Comparison of ENCODE assay signal across 12 cellular contexts in the genomic region with DNA sequence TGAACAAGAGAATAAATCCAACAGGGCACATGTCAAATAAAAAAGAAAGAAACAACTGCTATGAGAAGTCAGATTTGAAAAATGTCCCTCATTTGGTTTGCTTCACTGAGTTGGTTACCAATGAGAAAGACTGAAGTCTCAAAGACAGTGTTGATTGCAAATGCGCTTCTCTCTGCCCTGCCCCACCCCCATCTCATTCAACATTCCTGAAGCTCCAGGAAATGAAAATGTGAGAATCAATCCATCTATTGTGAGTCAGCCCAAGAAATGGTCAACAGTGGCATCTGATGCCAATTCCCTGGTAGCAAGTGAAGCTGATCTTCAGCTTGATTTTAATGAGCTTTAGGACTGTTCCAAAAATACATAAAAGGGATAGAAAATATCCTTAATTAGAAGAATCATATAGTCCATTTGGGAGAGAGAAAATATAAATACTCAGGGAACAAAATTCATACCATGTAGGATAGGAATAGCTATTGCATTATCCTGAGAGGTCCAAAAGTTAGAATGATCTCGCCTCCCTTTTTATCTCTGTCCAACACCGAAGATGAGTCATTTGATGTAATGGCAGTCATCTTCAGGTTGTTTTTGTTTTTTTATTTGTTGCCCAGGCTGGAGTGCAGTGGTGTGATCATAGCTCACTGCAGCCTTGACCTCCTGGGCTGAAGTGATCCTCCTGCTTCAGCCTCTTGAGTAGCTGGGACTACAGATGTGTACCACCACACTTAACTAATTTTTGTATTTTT.
DNase-seq lines count a peak whose midpoint lies in the region; ATAC-seq and TF ChIP-seq lines count a peak whose summit lies in the region.
"Had no signal": no experiment of that assay in that cellular context is flagged by ENCODE, and none has a peak within 500 bp of the region (broad histone marks: within the 10 kb centered on the region; RNA-seq: fewer than 3 reads in every experiment).

No MANE protein-coding gene starts in this region.

- intact Hi-C loops in left cardiac atrium (cut with DNase I): loop anchor here in 1 of 2 donors (10.0 kb wide), 1 partner anchor 665 kb away; no protein-coding TSS in a partner anchor

- peak; percentile 12 for DNase-seq in DMS153 (lab: John Stamatoyannopoulos, UW)
- no peak for DNase-seq in DMS153 treated with DMSO at 0.1 percent for 48 hours (lab: John Stamatoyannopoulos, UW; ENCODE audit: unreplicated experiment)
- DNase-seq in anterior cingulate cortex (lab: John Stamatoyannopoulos, UW): peak in 30 of 58 donors; percentile 7 to 65 (median 32)
- DNase-seq in hippocampal formation (lab: John Stamatoyannopoulos, UW): peak; percentile 25 to 42
- peak; percentile 70 for DNase-seq in superior temporal gyrus (ENCODE audit: extremely low spot score)
- no peak for DNase-seq in GM13976 (ENCODE audit: low spot score)
- no peak for DNase-seq in left cardiac atrium
- no peak for DNase-seq in T-helper 9 cell
- DNase-seq: cerebellar nuclear complex, COR-L47, erythroblast, testis had no signal

- TF ChIP-seq CTCF in GM13976 (IDR thresholded peaks at IDR 0.05; ENCODE audit: borderline replicate concordance, control extremely low read depth, extremely low read depth, insufficient read depth, missing control alignments): no peak

- ATAC-seq in left cardiac atrium: no peak

- in situ Hi-C loops in GM13976 (cut with MboI; ENCODE audit: low sequenced_read_pairs, unreplicated experiment): no loop called here

Comparison
In these comparisons a context has a peak if more than half of its experiments do, and no peak if none do; other contexts are left out.
1. DNase-seq: peak in DMS153 (single experiment), anterior cingulate cortex (30 of 58), hippocampal formation (2 of 2) and superior temporal gyrus (single experiment); none in DMS153 treated with DMSO at 0.1 percent for 48 hours (single experiment), GM13976 (single experiment), left cardiac atrium (single experiment) and T-helper 9 cell (single experiment).